In the genomic region with DNA sequence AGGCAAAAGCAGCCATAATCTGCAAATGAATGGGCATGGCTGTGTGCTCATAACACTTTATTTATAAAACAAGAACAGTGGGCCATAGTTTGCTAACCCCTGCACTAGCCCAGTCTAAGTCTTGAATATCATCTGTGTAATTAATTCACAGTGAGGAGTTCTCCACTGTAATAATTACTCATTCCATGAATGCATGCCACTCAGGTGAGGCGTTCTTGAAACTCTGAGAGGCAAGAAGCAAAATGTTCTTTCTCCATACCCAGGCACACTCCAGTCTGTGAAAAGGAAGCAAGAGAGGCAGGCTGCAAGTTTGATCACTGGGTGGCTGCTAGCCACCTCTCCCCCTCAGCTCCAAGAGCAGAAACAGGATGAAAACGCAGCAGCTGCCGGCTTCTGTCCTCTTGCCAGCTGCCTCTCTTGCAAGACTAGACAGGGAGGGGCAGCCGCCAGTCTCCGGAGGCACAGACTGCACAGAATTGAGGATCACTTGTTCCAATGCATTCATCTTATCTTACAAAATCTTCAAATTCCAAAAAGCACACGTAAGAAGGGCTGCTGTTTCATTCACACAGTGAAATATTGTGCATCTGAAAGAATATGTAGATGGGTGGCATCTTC, we compare ENCODE assay signal across 6 cellular contexts.
DNase-seq lines count a peak whose midpoint lies in the region; ATAC-seq and TF ChIP-seq lines count a peak whose summit lies in the region.
"Not testable (repeated sequence)": the region's sequence is repeated elsewhere in the genome, so short reads cannot be mapped to it uniquely, and the experiment has no call there.

No MANE protein-coding gene starts in this region.

- H3K36me3 ChIP-seq in heart left ventricle; lower lobe of right lung; psoas muscle (ENCODE audit: insufficient read depth in 1 of 2, low read depth in 1 of 2): not testable (repeated sequence)

- intact Hi-C loops in heart left ventricle (cut with DNase I); right cardiac atrium (cut with DNase I); lower lobe of right lung (cut with DNase I); psoas muscle (cut with DNase I): not testable (repeated sequence)

- not testable (repeated sequence) for DNase-seq in foreskin keratinocyte, heart left ventricle, right cardiac atrium, lower lobe of right lung, psoas muscle

- H3K27me3 ChIP-seq in foreskin keratinocyte; heart left ventricle; right cardiac atrium (ENCODE audit: control insufficient read depth, insufficient read depth); lower lobe of right lung (ENCODE audit: low read depth); psoas muscle (ENCODE audit: insufficient read depth in 3 of 3, low read length in 2 of 3): not testable (repeated sequence)

- not testable (repeated sequence) for H3K9me3 ChIP-seq in heart left ventricle; right cardiac atrium (ENCODE audit: control insufficient read depth, low read length); lower lobe of right lung; psoas muscle

- not testable (repeated sequence) for TF ChIP-seq POLR2A in heart left ventricle (IDR thresholded peaks at IDR 0.05)

- not testable (repeated sequence) for H3K4me1 ChIP-seq in foreskin keratinocyte; heart left ventricle; right cardiac atrium (ENCODE audit: control insufficient read depth, insufficient read depth, low read length); lower lobe of right lung; psoas muscle

- not testable (repeated sequence) for TF ChIP-seq CTCF in foreskin keratinocyte (conservative IDR thresholded peaks at IDR 0.05); heart left ventricle (IDR thresholded peaks at IDR 0.05); lower lobe of right lung (IDR thresholded peaks at IDR 0.05); psoas muscle (IDR thresholded peaks at IDR 0.05)

- no CpG with 5 or more reads among the region's 6 CpGs for WGBS in heart left ventricle, 4 donors
- no CpG with 5 or more reads among the region's 6 CpGs for WGBS in right cardiac atrium
- no CpG with 5 or more reads among the region's 6 CpGs for WGBS in psoas muscle, 3 donors

- not testable (repeated sequence) for H3K4me3 ChIP-seq in heart left ventricle; right cardiac atrium (ENCODE audit: low read length); lower lobe of right lung; psoas muscle

- not testable (repeated sequence) for H3K27ac ChIP-seq in foreskin keratinocyte; heart left ventricle; right cardiac atrium (ENCODE audit: low read length); lower lobe of right lung; psoas muscle

- peak; percentile 88 for ATAC-seq in SK-N-SH treated with all-trans-retinoic acid at 6 μM for 48 hours
- ATAC-seq in foreskin keratinocyte, result peak; percentile 85
- peak; percentile 51 to 93 (median 82) for ATAC-seq in heart left ventricle
- ATAC-seq in right cardiac atrium, result peak; percentile 86
- ATAC-seq in lower lobe of right lung, result peak; percentile 67 to 72
- peak; percentile 46 to 72 (median 59) for ATAC-seq in psoas muscle
